In the genomic region with DNA sequence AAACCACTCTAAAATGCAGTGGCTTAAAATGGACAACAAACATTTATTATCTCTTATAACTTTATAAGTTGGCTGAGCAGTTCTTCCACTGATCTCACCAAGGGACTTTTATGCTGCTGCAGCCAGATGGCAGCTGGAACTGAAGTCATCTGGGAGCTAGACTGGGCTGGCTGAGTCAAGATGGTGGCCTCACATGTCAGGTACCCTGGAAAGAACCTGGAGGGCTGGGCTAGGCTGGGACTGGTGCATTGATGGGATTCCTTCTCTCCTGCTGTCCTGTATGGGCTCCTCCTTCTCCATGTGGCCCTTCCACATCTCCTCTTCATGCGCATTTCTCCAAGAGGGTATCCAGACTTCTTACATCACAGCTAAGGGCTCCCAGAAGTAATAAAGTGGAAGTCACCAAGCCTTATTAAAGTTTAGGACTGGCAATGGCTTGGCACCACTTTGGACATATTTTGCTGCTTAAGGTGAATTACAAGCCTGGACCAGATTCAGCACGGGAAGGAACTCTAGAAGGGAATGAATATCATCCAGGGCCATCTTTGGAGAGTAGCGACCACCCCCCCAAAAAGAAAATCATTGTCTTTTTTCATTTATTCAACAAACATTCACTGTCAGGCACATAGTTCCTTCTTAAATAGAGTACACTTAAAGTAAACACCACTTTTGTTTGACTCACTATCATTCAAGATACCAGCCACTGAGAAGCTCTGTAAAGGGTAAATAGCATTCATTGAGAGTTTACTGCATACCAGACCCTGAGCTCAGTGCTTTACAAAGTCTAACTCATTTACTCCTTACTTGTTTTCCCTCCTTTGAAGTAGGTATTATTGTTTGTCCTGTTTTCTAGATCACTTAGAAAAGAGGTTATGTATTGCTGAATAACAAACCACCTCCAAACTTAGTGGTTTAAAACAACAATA, we compare ENCODE assay signal across 15 cellular contexts.
A peak's percentile ranks its signal among the peaks of the same experiment; 100 is the strongest.
DNase-seq lines count a peak whose midpoint lies in the region; ATAC-seq and TF ChIP-seq lines count a peak whose summit lies in the region.
"Had no signal": no experiment of that assay in that cellular context is flagged by ENCODE, and none has a peak within 500 bp of the region (broad histone marks: within the 10 kb centered on the region; RNA-seq: fewer than 3 reads in every experiment).

No MANE protein-coding gene starts in this region.

- H4K5ac ChIP-seq in IMR-90 (ENCODE audit: low read depth, low read length): peak overlapping the region; percentile 94

- peaks cover 37% of the 10 kb centered on the region for H3K9me1 ChIP-seq in IMR-90 (ENCODE audit: insufficient read depth, low read length)

- TF ChIP-seq POLR2A in IMR-90 (IDR thresholded peaks at IDR 0.05; ENCODE audit: low read depth, low read length): no peak
- no peak for TF ChIP-seq POLR2A in spleen (IDR thresholded peaks at IDR 0.05)

- H3K23ac ChIP-seq in IMR-90 (ENCODE audit: low read depth, low read length): peak overlapping the region; percentile 94

- no peaks in the 10 kb centered on the region for H3K27me3 ChIP-seq in IMR-90 (ENCODE audit: control insufficient read depth, insufficient read depth, low read length)
- H3K27me3 ChIP-seq in brain microvascular endothelial cell (replicated peaks): no peaks in the 10 kb centered on the region
- no peaks in the 10 kb centered on the region for H3K27me3 ChIP-seq in spleen (replicated peaks in 1 of 7)

- peak overlapping the region; percentile 81 for H3K56ac ChIP-seq in IMR-90 (ENCODE audit: extremely low read depth, insufficient read depth, low read length)

- no peak for TF ChIP-seq RAD21 in IMR-90 (IDR thresholded peaks at IDR 0.05; ENCODE audit: low read length)

- H2AK5ac ChIP-seq in IMR-90 (ENCODE audit: low read depth, low read length): peak overlapping the region; percentile 100

- H2AFZ ChIP-seq in IMR-90 (replicated peaks; ENCODE audit: low read length, poor library complexity): peak overlapping the region; percentile 16

- ATAC-seq in IMR-90 (ENCODE audit: low read depth) (peak; percentile 55), GM19351 (IDR thresholded peaks at IDR 0.05; ENCODE audit: unreplicated experiment) (no peak), HG03432 (IDR thresholded peaks at IDR 0.05; ENCODE audit: unreplicated experiment) (no peak)
- no peak for ATAC-seq in activated T-helper 17 cell treated with anti-CD3 and anti-CD28 coated beads, Interleukin-2, amount 50 U/mL, for 72 hours (replicated peaks)
- ATAC-seq: stimulated activated effector memory CD8-positive, alpha-beta T cell treated with anti-CD3 and anti-CD28 coated beads, Interleukin-12 subunit alpha, Interleukin-12 subunit beta, amount 100 ng/mL, for 72 hours had no signal

- no TSS peak for BruUV-seq in IMR-90 (replicated peaks; lab: Mats Ljungman, UMichigan)

- H3K36me3 Mint-ChIP-seq in activated T-helper 17 cell treated with anti-CD3 and anti-CD28 coated beads, Interleukin-2, amount 50 U/mL, for 72 hours (ENCODE audit: low read depth): no peaks in the 10 kb centered on the region
- H3K36me3 Mint-ChIP-seq: stimulated activated effector memory CD8-positive, alpha-beta T cell treated with anti-CD3 and anti-CD28 coated beads, Interleukin-12 subunit alpha, Interleukin-12 subunit beta, amount 100 ng/mL, for 72 hours had no signal

- peak overlapping the region; percentile 99 for H2BK15ac ChIP-seq in IMR-90 (ENCODE audit: low read depth, low read length)

- TF ChIP-seq CTCF in IMR-90 (conservative IDR thresholded peaks at IDR 0.05; ENCODE audit: low read depth, low read length): no peak
- TF ChIP-seq CTCF in brain microvascular endothelial cell (IDR thresholded peaks at IDR 0.05; ENCODE audit: low read depth, low read length, missing control alignments): no peak
- TF ChIP-seq CTCF in spleen (IDR thresholded peaks at IDR 0.05 in 8 of 11, conservative IDR thresholded peaks at IDR 0.05 in 3 of 11): no peak

- no peaks in the 10 kb centered on the region for H3K4me1 Mint-ChIP-seq in activated T-helper 17 cell treated with anti-CD3 and anti-CD28 coated beads, Interleukin-2, amount 50 U/mL, for 72 hours
- H3K4me1 Mint-ChIP-seq: activated CD4-positive, alpha-beta T cell treated with anti-CD3 and anti-CD28 coated beads, Interleukin-2, amount 10 ng/mL, durations not matched to agents 24 days and 14 days had no signal

- peak overlapping the region; percentile 97 for H3K18ac ChIP-seq in IMR-90 (ENCODE audit: low read depth, low read length)

- DNase-seq in IMR-90 (peak; percentile 78), brain microvascular endothelial cell (no peak), kidney tubule cell (ENCODE audit: low spot score) (peak; percentile 19), spleen (peak; percentile 25), islet precursor cell (no peak)
- DNase-seq: activated CD4-positive, alpha-beta T cell treated with anti-CD3 and anti-CD28 coated beads, Interleukin-2, amount 10 ng/mL, durations not matched to agents 24 days and 14 days; activated gamma-delta T cell; CD4-positive, alpha-beta memory T cell; cortex of kidney; NCI-H1930; T-helper 1 cell had no signal

- POLR2A ChIA-PET in IMR-90 (lab: Charles Lee; ENCODE audit: unreplicated experiment): interaction anchor here (0.5 to 0.8 kb wide), 2 partner anchors 8 to 65 kb away, joined by 3 to 6 read pairs; no protein-coding TSS in a partner anchor

- intact Hi-C loops in IMR-90 (cut with micrococcal nuclease): loop anchor here (5.0 kb wide), 1 partner anchor 134 kb away; no protein-coding TSS in a partner anchor
- intact Hi-C loops in spleen (cut with DNase I; ENCODE audit: low total_unique reads): no loop called here

- in situ Hi-C loops in IMR-90 (cut with MboI; ENCODE audit: low sequenced_read_pairs): no loop called here
- in situ Hi-C loops in brain microvascular endothelial cell (cut with HindIII; ENCODE audit: low pct_ligation_motif_present, low sequenced_read_pairs): no loop called here

- peak overlapping the region; percentile 90 to 96 for H4K8ac ChIP-seq in IMR-90 (ENCODE audit: low read depth in 2 of 2, low read length in 2 of 2)

- peak overlapping the region; percentile 28 for H2AK9ac ChIP-seq in IMR-90 (replicated peaks; ENCODE audit: low read depth, low read length, poor library complexity)

- H3K79me1 ChIP-seq in IMR-90 (ENCODE audit: low read depth in 1 of 2, low read length in 2 of 2): peaks cover 0 to 37% of the 10 kb centered on the region in 2 experiments; a peak in 2 of 4 replicates

- no peak overlapping the region for H3K4me3 Mint-ChIP-seq in activated T-helper 17 cell treated with anti-CD3 and anti-CD28 coated beads, Interleukin-2, amount 50 U/mL, for 72 hours
- H3K4me3 Mint-ChIP-seq: activated CD4-positive, alpha-beta T cell treated with anti-CD3 and anti-CD28 coated beads, Interleukin-2, amount 10 ng/mL, durations not matched to agents 24 days and 14 days; CD4-positive, alpha-beta memory T cell; stimulated activated effector memory CD8-positive, alpha-beta T cell treated with anti-CD3 and anti-CD28 coated beads, Interleukin-12 subunit alpha, Interleukin-12 subunit beta, amount 100 ng/mL, for 72 hours had no signal

- CTCF ChIA-PET in IMR-90 (lab: Yijun Ruan, JAX): interaction anchor here (0.6 to 1.4 kb wide), 4 partner anchors 18 to 133 kb away, joined by 3 read pairs; no protein-coding TSS in a partner anchor

- H4K91ac ChIP-seq in IMR-90 (ENCODE audit: insufficient read depth, low read depth, low read length): peak overlapping the region; percentile 98

- peak overlapping the region; percentile 99 for H3K27ac ChIP-seq in IMR-90 (ENCODE audit: insufficient read depth, low read length)
- peak overlapping the region; percentile 54 for H3K27ac ChIP-seq in brain microvascular endothelial cell
- H3K27ac ChIP-seq in spleen: peak overlapping the region in 3 of 8 donors; percentile 48 to 85 (median 78)

- H3K9me3 ChIP-seq in IMR-90 (ENCODE audit: control insufficient read depth, insufficient read depth, low read length): peaks cover 5% of the 10 kb centered on the region; the same call in 1 of the 2 replicates
- H3K9me3 ChIP-seq in spleen: peaks cover 0 to 16% (median 10%) of the 10 kb centered on the region in 8 donors

- H3K9me3 Mint-ChIP-seq in activated T-helper 17 cell treated with anti-CD3 and anti-CD28 coated beads, Interleukin-2, amount 50 U/mL, for 72 hours: peaks cover 4% of the 10 kb centered on the region
- H3K9me3 Mint-ChIP-seq: stimulated activated effector memory CD8-positive, alpha-beta T cell treated with anti-CD3 and anti-CD28 coated beads, Interleukin-12 subunit alpha, Interleukin-12 subunit beta, amount 100 ng/mL, for 72 hours had no signal

- dilution Hi-C loops in IMR-90 (cut with HindIII; ENCODE audit: low sequenced_read_pairs, unreplicated experiment): no loop called here

- H2BK120ac ChIP-seq in IMR-90 (ENCODE audit: low read depth, low read length): peak overlapping the region; percentile 100

- H4K20me1 ChIP-seq in IMR-90 (ENCODE audit: insufficient read depth, low read length): no peaks in the 10 kb centered on the region

- H2BK5ac ChIP-seq in IMR-90 (ENCODE audit: low read depth, low read length, poor library complexity, severe bottlenecking): peak overlapping the region; percentile 100

- H3K4me2 ChIP-seq in IMR-90 (ENCODE audit: low read depth, low read length): peak overlapping the region; percentile 40; the same call in 1 of the 2 replicates

- peak overlapping the region; percentile 100 for H2BK20ac ChIP-seq in IMR-90 (ENCODE audit: low read depth, low read length)

- H3K4me3 ChIP-seq in IMR-90 (ENCODE audit: insufficient read depth, low read depth, low read length) (no peak overlapping the region), brain microvascular endothelial cell (ENCODE audit: low read depth, low read length) (no peak overlapping the region), spleen (no peak overlapping the region)

- H3K4ac ChIP-seq in IMR-90 (ENCODE audit: low read depth, low read length): peak overlapping the region; percentile 99

- no peaks in the 10 kb centered on the region for H3K27me3 Mint-ChIP-seq in activated T-helper 17 cell treated with anti-CD3 and anti-CD28 coated beads, Interleukin-2, amount 50 U/mL, for 72 hours
- H3K27me3 Mint-ChIP-seq: activated CD4-positive, alpha-beta T cell treated with anti-CD3 and anti-CD28 coated beads, Interleukin-2, amount 10 ng/mL, durations not matched to agents 24 days and 14 days; CD4-positive, alpha-beta memory T cell had no signal

- H3K27ac Mint-ChIP-seq in activated T-helper 17 cell treated with anti-CD3 and anti-CD28 coated beads, Interleukin-2, amount 50 U/mL, for 72 hours: no peak overlapping the region
- H3K27ac Mint-ChIP-seq: activated CD4-positive, alpha-beta T cell treated with anti-CD3 and anti-CD28 coated beads, Interleukin-2, amount 10 ng/mL, durations not matched to agents 24 days and 14 days; stimulated activated effector memory CD8-positive, alpha-beta T cell treated with anti-CD3 and anti-CD28 coated beads, Interleukin-12 subunit alpha, Interleukin-12 subunit beta, amount 100 ng/mL, for 72 hours had no signal

- WGBS in IMR-90 (ENCODE audit: extremely low coverage in 2 of 2, insufficient read length in 1 of 2), 2 experiments: no CpG with 5 or more reads among the region's 3 CpGs
- 89 to 97% (median 96%) methylated on average over 3 of the region's 3 CpGs for WGBS in spleen, 5 donors

- peaks cover 43% of the 10 kb centered on the region for H3K4me1 ChIP-seq in IMR-90 (ENCODE audit: control insufficient read depth, insufficient read depth, low read length)
- H3K4me1 ChIP-seq in spleen: peaks cover 12 to 44% (median 34%) of the 10 kb centered on the region in 6 donors

- H3K36me3 ChIP-seq in IMR-90 (ENCODE audit: control insufficient read depth, insufficient read depth, low read length) (no peaks in the 10 kb centered on the region), brain microvascular endothelial cell (replicated peaks) (no peaks in the 10 kb centered on the region), spleen (no peaks in the 10 kb centered on the region)

- H3K9ac ChIP-seq in IMR-90 (ENCODE audit: low read depth, low read length): peak overlapping the region; percentile 8; the same call in 1 of the 2 replicates

- peak overlapping the region; percentile 98 for H3K14ac ChIP-seq in IMR-90 (replicated peaks; ENCODE audit: low read depth, low read length)

Comparison
In these comparisons a context has a peak if more than half of its experiments do, and no peak if none do; other contexts are left out.
1. DNase-seq: peak in IMR-90 (single experiment), kidney tubule cell (single experiment) and spleen (single experiment); none in brain microvascular endothelial cell (single experiment) and islet precursor cell (single experiment).